Comparison of ENCODE assay signal across 16 cellular contexts in genomic region chr7:43643842-43644241, GRCh38.
DNase-seq lines count a peak whose midpoint lies in the region; ATAC-seq and TF ChIP-seq lines count a peak whose summit lies in the region.
"Had no signal": no experiment of that assay in that cellular context is flagged by ENCODE, and none has a peak within 500 bp of the region (broad histone marks: within the 10 kb centered on the region; RNA-seq: fewer than 3 reads in every experiment).

No MANE protein-coding gene starts in this region.

- H3K27me3 Mint-ChIP-seq in CD4-positive, alpha-beta memory T cell = no peaks in the 10 kb centered on the region
- no peaks in the 10 kb centered on the region for H3K27me3 Mint-ChIP-seq in Calu3 (ENCODE audit: unreplicated experiment)
- H3K27me3 Mint-ChIP-seq in activated CD8-positive, alpha-beta T cell treated with anti-CD3 and anti-CD28 coated beads for 36 hours = no peaks in the 10 kb centered on the region
- no peaks in the 10 kb centered on the region for H3K27me3 Mint-ChIP-seq in naive thymus-derived CD8-positive, alpha-beta T cell
- H3K27me3 Mint-ChIP-seq: type B pancreatic cell had no signal

- peaks cover 27% of the 10 kb centered on the region for H3K36me3 ChIP-seq in CD4-positive, alpha-beta memory T cell (ENCODE audit: insufficient read depth, low read length)
- H3K36me3 ChIP-seq in ovary = no peaks in the 10 kb centered on the region

- peak overlapping the region; percentile 70 to 90 (median 87) for H3K27ac Mint-ChIP-seq in CD4-positive, alpha-beta memory T cell
- peak overlapping the region; percentile 1 for H3K27ac Mint-ChIP-seq in Calu3 (ENCODE audit: unreplicated experiment)
- peak overlapping the region; percentile 79 for H3K27ac Mint-ChIP-seq in activated CD8-positive, alpha-beta T cell treated with anti-CD3 and anti-CD28 coated beads for 36 hours
- peak overlapping the region in 9 of 10 donors; percentile 90 to 99 (median 94) for H3K27ac Mint-ChIP-seq in naive thymus-derived CD8-positive, alpha-beta T cell
- H3K27ac Mint-ChIP-seq: type B pancreatic cell had no signal

- no peak overlapping the region for H3K27ac ChIP-seq in CD4-positive, alpha-beta memory T cell (ENCODE audit: low read depth, low read length)
- no peak overlapping the region for H3K27ac ChIP-seq in ovary
- H3K27ac ChIP-seq: BLaER1 treated with 17β-estradiol and CSF1 and Interleukin-3, amounts not matched to agents 10 nM and 100 nM had no signal

- ATAC-seq in activated CD8-positive, alpha-beta T cell treated with anti-CD3 and anti-CD28 coated beads for 36 hours = no peak
- ATAC-seq in naive thymus-derived CD8-positive, alpha-beta T cell = no peak
- ATAC-seq: HCT116 had no signal

- BruUV-seq in Calu3 (replicated peaks; lab: Mats Ljungman, UMichigan) = no TSS peak

- intact Hi-C loops in CD4-positive, alpha-beta memory T cell (cut with micrococcal nuclease) = no loop called here
- intact Hi-C loops in Calu3 (cut with micrococcal nuclease; ENCODE audit: unreplicated experiment) = loop anchor here (10.0 kb wide), 1 partner anchor 191 kb away; no protein-coding TSS in a partner anchor
- intact Hi-C loops in activated CD8-positive, alpha-beta T cell treated with anti-CD3 and anti-CD28 coated beads for 36 hours (cut with micrococcal nuclease) = no loop called here
- intact Hi-C loops in ovary (cut with DNase I) = loop anchor here in 1 of 4 donors (10.0 kb wide), 1 partner anchor 59 kb away; the partner anchor contains the start of gene STK17A

- no peak for DNase-seq in CD4-positive, alpha-beta memory T cell
- DNase-seq in Calu3 = no peak
- peak; percentile 62 for DNase-seq in activated CD8-positive, alpha-beta T cell treated with anti-CD3 and anti-CD28 coated beads for 36 hours
- no peak for DNase-seq in naive thymus-derived CD8-positive, alpha-beta T cell
- DNase-seq in cerebellum (ENCODE audit: low spot score) = no peak
- DNase-seq in NCI-H82 treated with DMSO at 0.1 percent for 48 hours (lab: John Stamatoyannopoulos, UW; ENCODE audit: unreplicated experiment) = no peak
- no peak for DNase-seq in SK-N-DZ (ENCODE audit: low spot score)
- no peak for DNase-seq in ovary
- DNase-seq: DMS79, NCI-H1694, posterior cingulate gyrus, SIG-M5, small intestine had no signal

- no peak for TF ChIP-seq EP300 in ovary (IDR thresholded peaks at IDR 0.05)

- H3K4me1 ChIP-seq in CD4-positive, alpha-beta memory T cell (ENCODE audit: insufficient read depth, low read length) = peaks cover 100% of the 10 kb centered on the region
- peaks cover 34% of the 10 kb centered on the region for H3K4me1 ChIP-seq in ovary (ENCODE audit: insufficient read depth)

- peaks cover 61 to 97% (median 83%) of the 10 kb centered on the region in 4 donors for H3K4me1 Mint-ChIP-seq in CD4-positive, alpha-beta memory T cell
- H3K4me1 Mint-ChIP-seq in Calu3 (ENCODE audit: low read depth, unreplicated experiment) = peaks cover 41% of the 10 kb centered on the region
- peaks cover 94% of the 10 kb centered on the region for H3K4me1 Mint-ChIP-seq in activated CD8-positive, alpha-beta T cell treated with anti-CD3 and anti-CD28 coated beads for 36 hours (ENCODE audit: low read depth)
- peaks cover 46 to 99% (median 95%) of the 10 kb centered on the region in 4 donors for H3K4me1 Mint-ChIP-seq in naive thymus-derived CD8-positive, alpha-beta T cell

- POLR2A ChIA-PET in CD4-positive, alpha-beta memory T cell (lab: Charles Lee; ENCODE audit: partially characterized antibody) = interaction anchor here (1.2 to 16.6 kb wide), 7 partner anchors 15 to 57 kb away, joined by 3 to 393 read pairs (median 4); partner anchors contain the start of gene STK17A
- POLR2A ChIA-PET in activated CD8-positive, alpha-beta T cell treated with anti-CD3 and anti-CD28 coated beads for 36 hours (lab: Charles Lee) = interaction anchor here (0.9 to 11.0 kb wide), 8 partner anchors 12 to 115 kb away, joined by 3 to 159 read pairs (median 6); partner anchors contain the start of genes BLVRA and STK17A
- POLR2A ChIA-PET in naive thymus-derived CD8-positive, alpha-beta T cell (lab: Charles Lee) = interaction anchor here (1.1 to 16.9 kb wide), 5 partner anchors 13 to 56 kb away, joined by 3 to 373 read pairs (median 6); partner anchors contain the start of gene STK17A

- no peaks in the 10 kb centered on the region for H3K9me3 ChIP-seq in CD4-positive, alpha-beta memory T cell (ENCODE audit: control insufficient read depth in 1 of 2, low read length in 2 of 2)
- no peaks in the 10 kb centered on the region for H3K9me3 ChIP-seq in ovary
- H3K9me3 ChIP-seq: BLaER1 treated with 17β-estradiol and CSF1 and Interleukin-3, amounts not matched to agents 10 nM and 100 nM had no signal

- H3K36me3 Mint-ChIP-seq in CD4-positive, alpha-beta memory T cell = peaks cover 52 to 61% of the 10 kb centered on the region in 2 donors
- peaks cover 84% of the 10 kb centered on the region for H3K36me3 Mint-ChIP-seq in Calu3 (ENCODE audit: insufficient read depth, unreplicated experiment)
- H3K36me3 Mint-ChIP-seq in activated CD8-positive, alpha-beta T cell treated with anti-CD3 and anti-CD28 coated beads for 36 hours (ENCODE audit: low read depth) = peaks cover 75% of the 10 kb centered on the region
- H3K36me3 Mint-ChIP-seq in naive thymus-derived CD8-positive, alpha-beta T cell = peaks cover 10 to 64% (median 39%) of the 10 kb centered on the region in 3 donors

- no peak overlapping the region for H3K4me3 ChIP-seq in CD4-positive, alpha-beta memory T cell (ENCODE audit: low read length in 2 of 2)
- H3K4me3 ChIP-seq in ovary = no peak overlapping the region
- H3K4me3 ChIP-seq: BLaER1 treated with 17β-estradiol and CSF1 and Interleukin-3, amounts not matched to agents 10 nM and 100 nM had no signal

- peak overlapping the region in 7 of 8 donors; percentile 25 to 76 (median 40) for H3K4me3 Mint-ChIP-seq in CD4-positive, alpha-beta memory T cell
- H3K4me3 Mint-ChIP-seq in Calu3 (ENCODE audit: low read depth, unreplicated experiment) = no peak overlapping the region
- H3K4me3 Mint-ChIP-seq in activated CD8-positive, alpha-beta T cell treated with anti-CD3 and anti-CD28 coated beads for 36 hours = peak overlapping the region; percentile 18
- peak overlapping the region; percentile 45 to 88 (median 76) for H3K4me3 Mint-ChIP-seq in naive thymus-derived CD8-positive, alpha-beta T cell
- H3K4me3 Mint-ChIP-seq: type B pancreatic cell had no signal

- 82 to 89% (median 87%) methylated on average over 8 of the region's 8 CpGs for WGBS in ovary, 3 donors

- TF ChIP-seq POLR2A in ovary (IDR thresholded peaks at IDR 0.05) = no peak

- no peaks in the 10 kb centered on the region for H3K9me3 Mint-ChIP-seq in CD4-positive, alpha-beta memory T cell
- no peaks in the 10 kb centered on the region for H3K9me3 Mint-ChIP-seq in Calu3 (ENCODE audit: low read depth, unreplicated experiment)
- H3K9me3 Mint-ChIP-seq in activated CD8-positive, alpha-beta T cell treated with anti-CD3 and anti-CD28 coated beads for 36 hours = no peaks in the 10 kb centered on the region
- H3K9me3 Mint-ChIP-seq in naive thymus-derived CD8-positive, alpha-beta T cell = peaks cover 0 to 1% (median 0%) of the 10 kb centered on the region in 9 donors
- H3K9me3 Mint-ChIP-seq: type B pancreatic cell had no signal

- CTCF ChIA-PET in CD4-positive, alpha-beta memory T cell (lab: Charles Lee; ENCODE audit: partially characterized antibody) = interaction anchor here (2.0 to 11.6 kb wide), 3 partner anchors 14 to 60 kb away, joined by 4 to 199 read pairs (median 70); partner anchors contain the start of gene STK17A
- CTCF ChIA-PET in Calu3 (lab: Charles Lee) = no interaction called here
- CTCF ChIA-PET in activated CD8-positive, alpha-beta T cell treated with anti-CD3 and anti-CD28 coated beads for 36 hours (lab: Charles Lee) = interaction anchor here (0.7 to 11.5 kb wide), 5 partner anchors 21 to 77 kb away, joined by 3 to 173 read pairs (median 4); partner anchors contain the start of gene STK17A

- H3K27me3 ChIP-seq in CD4-positive, alpha-beta memory T cell (ENCODE audit: insufficient read depth, low read length) = no peaks in the 10 kb centered on the region
- H3K27me3 ChIP-seq in ovary = no peaks in the 10 kb centered on the region
- H3K27me3 ChIP-seq: BLaER1 treated with 17β-estradiol and CSF1 and Interleukin-3, amounts not matched to agents 10 nM and 100 nM had no signal

- TF ChIP-seq CTCF in Calu3 (IDR thresholded peaks at IDR 0.05; ENCODE audit: unreplicated experiment) (no peak), ovary (IDR thresholded peaks at IDR 0.05) (no peak)
- no peak for TF ChIP-seq CTCF in activated CD8-positive, alpha-beta T cell treated with anti-CD3 and anti-CD28 coated beads for 36 hours (IDR thresholded peaks at IDR 0.05)

Comparison
In these comparisons a context has a peak if more than half of its experiments do, and no peak if none do; other contexts are left out.
1. H3K27ac Mint-ChIP-seq: peak in every context shown above with its lines; median percentile 94 in naive thymus-derived CD8-positive, alpha-beta T cell; 87 in CD4-positive, alpha-beta memory T cell; 79 in activated CD8-positive, alpha-beta T cell treated with anti-CD3 and anti-CD28 coated beads for 36 hours; 1 in Calu3.